23 cellular contexts compared by ENCODE assay signal in genomic region chr15:73190189-73190601, GRCh38.
DNase-seq lines count a peak whose midpoint lies in the region; ATAC-seq and TF ChIP-seq lines count a peak whose summit lies in the region.
"Had no signal": no experiment of that assay in that cellular context is flagged by ENCODE, and none has a peak within 500 bp of the region (broad histone marks: within the 10 kb centered on the region; RNA-seq: fewer than 3 reads in every experiment).

No MANE protein-coding gene starts in this region.

- peaks cover 3% of the 10 kb centered on the region for H3K4me1 Mint-ChIP-seq in activated naive CD4-positive, alpha-beta T cell treated with anti-CD3 and anti-CD28 coated beads, Interleukin-2, amount 50 U/mL, for 24 hours
- H3K4me1 Mint-ChIP-seq in activated naive CD4-positive, alpha-beta T cell treated with anti-CD3 and anti-CD28 coated beads, Interleukin-2, amount 10 ng/mL, durations not matched to agents 7 days and 5 days, result no peaks in the 10 kb centered on the region

- H3K9me3 ChIP-seq in uterus (no peaks in the 10 kb centered on the region), aorta (ENCODE audit: control insufficient read depth, low read length) (no peaks in the 10 kb centered on the region)
- H3K9me3 ChIP-seq: colonic mucosa, Peyer's patch had no signal

- peaks cover 5% of the 10 kb centered on the region for H3K36me3 Mint-ChIP-seq in activated naive CD4-positive, alpha-beta T cell treated with anti-CD3 and anti-CD28 coated beads, Interleukin-2, amount 50 U/mL, for 24 hours
- no peaks in the 10 kb centered on the region for H3K36me3 Mint-ChIP-seq in activated naive CD4-positive, alpha-beta T cell treated with anti-CD3 and anti-CD28 coated beads, Interleukin-2, amount 10 ng/mL, durations not matched to agents 7 days and 5 days

- DNase-seq in activated naive CD4-positive, alpha-beta T cell treated with anti-CD3 and anti-CD28 coated beads, Interleukin-2, amount 10 ng/mL, durations not matched to agents 7 days and 5 days, result no peak
- DNase-seq in astrocyte of the cerebellum (ENCODE audit: low read depth), result peak; percentile 16
- DNase-seq in fibroblast of the aortic adventitia (ENCODE audit: low read depth), result peak; percentile 75
- DNase-seq in uterus, result no peak
- no peak for DNase-seq in COR-L47 (lab: John Stamatoyannopoulos, UW)
- DNase-seq in aorta, result no peak
- DNase-seq: activated CD4-positive, alpha-beta T cell treated with anti-CD3 and anti-CD28 coated beads, Interleukin-2, amount 50 U/mL, for 1 hour; activated T-cell treated with anti-CD3 and anti-CD28 coated beads, Interleukin-2, amount 50 U/mL, for 24 hours; amniotic stem cell; CD4-positive, alpha-beta T cell; colonic mucosa; DMS79 treated with DMSO at 0.1 percent for 48 hours; left cardiac atrium; NCI-H1092 treated with DMSO at 0.1 percent for 48 hours; NCI-H82; Peyer's patch; stimulated activated CD4-positive, alpha-beta T cell treated with anti-CD3 and anti-CD28 coated beads, Interleukin-4, amount 100 ng/mL, for 1 hour; stimulated activated CD8-positive, alpha-beta memory T cell treated with anti-CD3 and anti-CD28 coated beads, Interleukin-4, amount 100 ng/mL, for 48 hours; trophoblast cell had no signal

- ATAC-seq in GM19467 (IDR thresholded peaks at IDR 0.05; ENCODE audit: unreplicated experiment) (no peak), aorta (ENCODE audit: low FRiP score) (no peak)

- H3K4me3 Mint-ChIP-seq in activated naive CD4-positive, alpha-beta T cell treated with anti-CD3 and anti-CD28 coated beads, Interleukin-2, amount 50 U/mL, for 24 hours, result no peak overlapping the region
- no peak overlapping the region for H3K4me3 Mint-ChIP-seq in activated naive CD4-positive, alpha-beta T cell treated with anti-CD3 and anti-CD28 coated beads, Interleukin-2, amount 10 ng/mL, durations not matched to agents 7 days and 5 days
- H3K4me3 Mint-ChIP-seq: activated T-cell treated with anti-CD3 and anti-CD28 coated beads, Interleukin-2, amount 50 U/mL, for 24 hours; CD4-positive, alpha-beta T cell had no signal

- in situ Hi-C loops in astrocyte of the cerebellum (cut with HindIII; ENCODE audit: low sequenced_read_pairs), result no loop called here

- intact Hi-C loops in uterus (cut with DNase I; ENCODE audit: low total_unique reads), result no loop called here
- intact Hi-C loops in aorta (cut with DNase I), result no loop called here

- no peaks in the 10 kb centered on the region for H3K27me3 Mint-ChIP-seq in activated naive CD4-positive, alpha-beta T cell treated with anti-CD3 and anti-CD28 coated beads, Interleukin-2, amount 50 U/mL, for 24 hours
- H3K27me3 Mint-ChIP-seq in activated naive CD4-positive, alpha-beta T cell treated with anti-CD3 and anti-CD28 coated beads, Interleukin-2, amount 10 ng/mL, durations not matched to agents 7 days and 5 days, result no peaks in the 10 kb centered on the region
- H3K27me3 Mint-ChIP-seq: activated T-cell treated with anti-CD3 and anti-CD28 coated beads, Interleukin-2, amount 50 U/mL, for 24 hours had no signal

- no peak for TF ChIP-seq POLR2A in uterus (IDR thresholded peaks at IDR 0.05)

- H3K27ac Mint-ChIP-seq in activated naive CD4-positive, alpha-beta T cell treated with anti-CD3 and anti-CD28 coated beads, Interleukin-2, amount 50 U/mL, for 24 hours, result peak overlapping the region; percentile 25
- H3K27ac Mint-ChIP-seq in activated naive CD4-positive, alpha-beta T cell treated with anti-CD3 and anti-CD28 coated beads, Interleukin-2, amount 10 ng/mL, durations not matched to agents 7 days and 5 days, result no peak overlapping the region
- H3K27ac Mint-ChIP-seq: activated T-cell treated with anti-CD3 and anti-CD28 coated beads, Interleukin-2, amount 50 U/mL, for 24 hours; CD4-positive, alpha-beta T cell had no signal

- H3K4me1 ChIP-seq in uterus, result no peaks in the 10 kb centered on the region
- H3K4me1 ChIP-seq in aorta (ENCODE audit: control insufficient read depth in 1 of 2, insufficient read depth in 2 of 2, low read length in 2 of 2), result peaks cover 2 to 6% of the 10 kb centered on the region in 2 donors
- H3K4me1 ChIP-seq: colonic mucosa, Peyer's patch had no signal

- H3K27ac ChIP-seq in uterus (peak overlapping the region; percentile 30 to 48), aorta (ENCODE audit: low read depth in 1 of 2, low read length in 2 of 2) (no peak overlapping the region)
- H3K27ac ChIP-seq: 22Rv1, colonic mucosa, hepatocyte, Peyer's patch had no signal

- 9 to 10% methylated on average over 2 of the region's 2 CpGs for WGBS in aorta, 2 donors

- H3K9me3 Mint-ChIP-seq in activated naive CD4-positive, alpha-beta T cell treated with anti-CD3 and anti-CD28 coated beads, Interleukin-2, amount 50 U/mL, for 24 hours, result no peaks in the 10 kb centered on the region
- no peaks in the 10 kb centered on the region for H3K9me3 Mint-ChIP-seq in activated naive CD4-positive, alpha-beta T cell treated with anti-CD3 and anti-CD28 coated beads, Interleukin-2, amount 10 ng/mL, durations not matched to agents 7 days and 5 days
- H3K9me3 Mint-ChIP-seq: activated T-cell treated with anti-CD3 and anti-CD28 coated beads, Interleukin-2, amount 50 U/mL, for 24 hours had no signal

- TF ChIP-seq CTCF in astrocyte of the cerebellum (IDR thresholded peaks at IDR 0.05; ENCODE audit: low read depth, low read length, missing control alignments) (no peak), fibroblast of the aortic adventitia (IDR thresholded peaks at IDR 0.05; ENCODE audit: insufficient read depth, low read length) (no peak), uterus (IDR thresholded peaks at IDR 0.05) (no peak)

- H3K4me3 ChIP-seq in astrocyte of the cerebellum (ENCODE audit: low read depth, low read length) (no peak overlapping the region), fibroblast of the aortic adventitia (ENCODE audit: low read depth, low read length) (no peak overlapping the region), uterus (no peak overlapping the region), aorta (ENCODE audit: low read length in 2 of 2) (no peak overlapping the region)
- H3K4me3 ChIP-seq: colonic mucosa, hepatocyte, Peyer's patch had no signal

- H3K36me3 ChIP-seq in uterus (no peaks in the 10 kb centered on the region), aorta (ENCODE audit: control insufficient read depth in 1 of 2, insufficient read depth in 2 of 2, low read length in 1 of 2) (no peaks in the 10 kb centered on the region)
- H3K36me3 ChIP-seq: colonic mucosa, Peyer's patch had no signal

- CTCF ChIA-PET in activated naive CD4-positive, alpha-beta T cell treated with anti-CD3 and anti-CD28 coated beads, Interleukin-2, amount 10 ng/mL, durations not matched to agents 7 days and 5 days (lab: Charles Lee), result no interaction called here

- H3K27me3 ChIP-seq in uterus (no peaks in the 10 kb centered on the region), aorta (ENCODE audit: control insufficient read depth in 1 of 2, insufficient read depth in 2 of 2, low read length in 1 of 2) (no peaks in the 10 kb centered on the region)
- H3K27me3 ChIP-seq: colonic mucosa, hepatocyte, Peyer's patch had no signal

Comparison
In these comparisons a context has a peak if more than half of its experiments do, and no peak if none do; other contexts are left out.
1. DNase-seq: peak in astrocyte of the cerebellum (single experiment) and fibroblast of the aortic adventitia (single experiment); none in activated naive CD4-positive, alpha-beta T cell treated with anti-CD3 and anti-CD28 coated beads, Interleukin-2, amount 10 ng/mL, durations not matched to agents 7 days and 5 days (single experiment), uterus (0 of 2), COR-L47 (single experiment) and aorta (0 of 2).
2. H3K27ac ChIP-seq: peak in uterus (2 of 2); none in aorta (0 of 2).